In genomic region chr18:79823120-79823519, GRCh38 we compare ENCODE assay signal across 26 cellular contexts. TPM values are rescaled to one million over a fixed set of nuclear protein-coding genes. Genes with fewer than 3 reads are reported as not detected.
"Had no signal": no experiment of that assay in that cellular context is flagged by ENCODE, and none has a peak within 500 bp of the region (broad histone marks: within the 10 kb centered on the region; RNA-seq: fewer than 3 reads in every experiment).

No MANE protein-coding gene starts in this region.

- H3K27ac ChIP-seq: heart right ventricle, pancreas, psoas muscle, right atrium auricular region had no signal

- H3K4me1 ChIP-seq: pancreas, psoas muscle, right atrium auricular region had no signal

- ATAC-seq: activated naive CD4-positive, alpha-beta T cell treated with anti-CD3 and anti-CD28 coated beads, Interleukin-2, amount 50 U/mL, for 72 hours; activated T-helper 17 cell treated with anti-CD3 and anti-CD28 coated beads, Interleukin-2, amount 50 U/mL, for 72 hours; heart right ventricle; left lobe of liver; natural killer cell; pancreas; psoas muscle; WTC11 had no signal

- H3K4me3 ChIP-seq: heart right ventricle, pancreas, psoas muscle, right atrium auricular region, spleen had no signal

- DNase-seq: activated CD4-positive, alpha-beta T cell treated with anti-CD3 and anti-CD28 coated beads, Interleukin-2, amount 50 U/mL, for 4 hours; activated CD8-positive, alpha-beta memory T cell treated with anti-CD3 and anti-CD28 coated beads for 24 hours; activated CD8-positive, alpha-beta memory T cell treated with anti-CD3 and anti-CD28 coated beads, Interleukin-2, amount 50 U/mL, for 4 hours; activated T-cell treated with anti-CD3 and anti-CD28 coated beads, Interleukin-2, amount 50 U/mL, for 24 hours; dermis blood vessel endothelial cell; effector CD8-positive, alpha-beta T cell; erythroblast; foreskin fibroblast; heart right ventricle; islet precursor cell; mammary epithelial cell; midbrain; natural killer cell; pancreas; psoas muscle; spleen; stimulated activated CD4-positive, alpha-beta T cell treated with anti-CD3 and anti-CD28 coated beads, Interleukin-4, amount 100 ng/mL, for 24 hours; stimulated activated naive CD4-positive, alpha-beta T cell treated with Interleukin-2 at 50 U/mL for 16 hours; T1000 had no signal

- H3K27me3 ChIP-seq: pancreas, right atrium auricular region had no signal

- H3K9me3 ChIP-seq: heart right ventricle, pancreas, psoas muscle, right atrium auricular region, spleen had no signal

- H3K36me3 ChIP-seq: heart right ventricle, pancreas, right atrium auricular region, spleen had no signal

RNA-seq across cellular contexts. Expression of gene KCNG2, which starts 25.4 kb away (rescaled TPM):
- total RNA-seq: activated naive CD4-positive, alpha-beta T cell treated with anti-CD3 and anti-CD28 coated beads, Interleukin-2, amount 50 U/mL, for 72 hours; activated T-helper 17 cell treated with anti-CD3 and anti-CD28 coated beads, Interleukin-2, amount 50 U/mL, for 72 hours; chondrocyte; left lobe of liver; natural killer cell; right atrium auricular region; ureter had no signal
